9 cellular contexts compared by ENCODE assay signal in genomic region chr10:133608855-133609254, GRCh38. TPM values are rescaled to one million over a fixed set of nuclear protein-coding genes. Genes with fewer than 3 reads are reported as not detected.
DNase-seq lines count a peak whose midpoint lies in the region; ATAC-seq, FAIRE-seq and TF ChIP-seq lines count a peak whose summit lies in the region.
"Had no signal": no experiment of that assay in that cellular context is flagged by ENCODE, and none has a peak within 500 bp of the region (broad histone marks: within the 10 kb centered on the region; RNA-seq: fewer than 3 reads in every experiment).

No MANE protein-coding gene starts in this region.

- H3K9ac ChIP-seq in keratinocyte (ENCODE audit: control insufficient read depth, extremely low read depth, insufficient read depth, low read length), result no peak overlapping the region

- no peaks in the 10 kb centered on the region for H3K36me3 ChIP-seq in keratinocyte (ENCODE audit: control insufficient read depth in 2 of 2, extremely low read depth in 1 of 2, insufficient read depth in 2 of 2, low read length in 2 of 2)

- H3K4me1 ChIP-seq in keratinocyte (ENCODE audit: control insufficient read depth, extremely low read depth, insufficient read depth, low read length), result no peaks in the 10 kb centered on the region

- H3K79me2 ChIP-seq in keratinocyte (ENCODE audit: control insufficient read depth, insufficient read depth, low read length), result no peaks in the 10 kb centered on the region

- H3K27me3 ChIP-seq in keratinocyte (ENCODE audit: control insufficient read depth, extremely low read depth, insufficient read depth, low read length), result no peaks in the 10 kb centered on the region

- H3K9me3 ChIP-seq in keratinocyte (ENCODE audit: control insufficient read depth, low read depth, low read length), result no peaks in the 10 kb centered on the region

- POLR2A ChIA-PET in RWPE1 (lab: Yijun Ruan, JAX; ENCODE audit: low non-redundant PET), result no interaction called here

- CTCF ChIA-PET in RWPE1 (lab: Yijun Ruan, JAX), result no interaction called here

- no peaks in the 10 kb centered on the region for H4K20me1 ChIP-seq in keratinocyte (ENCODE audit: control insufficient read depth, extremely low read depth, insufficient read depth, low read length)

- TF ChIP-seq CTCF in AG09309 (IDR thresholded peaks at IDR 0.05; ENCODE audit: control insufficient read depth, insufficient read depth, low read depth, low read length, missing control alignments) (peak; percentile 49), GM12874 (IDR thresholded peaks at IDR 0.05; ENCODE audit: insufficient read depth, low read depth, low read length) (peak; percentile 25; the same call in 1 of the 2 replicates), RWPE1 (conservative IDR thresholded peaks at IDR 0.05; ENCODE audit: low read depth) (peak; percentile 32; the same call in 1 of the 2 replicates), keratinocyte (optimal IDR thresholded peaks at IDR 0.05 in 1 of 3, IDR thresholded peaks at IDR 0.05 in 1 of 3, conservative IDR thresholded peaks at IDR 0.05 in 1 of 3; ENCODE audit: extremely low read depth in 1 of 3, insufficient read depth in 2 of 3, low read length in 3 of 3) (peak in 2 of 3 experiments; percentile 34 to 43)

- DNase-seq in AG09309 (ENCODE audit: low read depth), result peak; percentile 5
- DNase-seq in RWPE1 (ENCODE audit: low spot score), result peak; percentile 27
- no peak for DNase-seq in keratinocyte (ENCODE audit: low read depth, low spot score)
- no peak for DNase-seq in GM19238 (ENCODE audit: insufficient read length, low spot score)
- no peak for DNase-seq in left colon
- DNase-seq in NCI-H187 (lab: John Stamatoyannopoulos, UW), result no peak
- DNase-seq: activated CD4-positive, CD25-positive, alpha-beta regulatory T cell treated with anti-CD3 and anti-CD28 coated beads, Interleukin-2, amount 50 U/mL, for 72 hours had no signal

- ATAC-seq in HG02852 (IDR thresholded peaks at IDR 0.05; ENCODE audit: unreplicated experiment) (no peak), left colon (no peak)

- no peak overlapping the region for H2AFZ ChIP-seq in keratinocyte (ENCODE audit: control insufficient read depth, low read length)

- dilution Hi-C loops in keratinocyte (cut with MboI; ENCODE audit: extremely low pct_ligation_motif_present, low sequenced_read_pairs), result no loop called here

- FAIRE-seq in keratinocyte (lab: Jason Lieb, UNC), result no peak

- intact Hi-C loops in left colon (cut with DNase I, micrococcal nuclease), result loop anchor here in 1 of 2 donors (5.0 kb wide), 1 partner anchor 282 kb away; no protein-coding TSS in a partner anchor

- H3K27ac ChIP-seq in RWPE1 (no peak overlapping the region), keratinocyte (ENCODE audit: control insufficient read depth, insufficient read depth, low read length) (no peak overlapping the region)

- H3K4me2 ChIP-seq in keratinocyte (ENCODE audit: control insufficient read depth, extremely low read depth, insufficient read depth, low read depth, low read length), result no peak overlapping the region

- no peaks in the 10 kb centered on the region for H3K9me1 ChIP-seq in keratinocyte (ENCODE audit: control insufficient read depth, extremely low read depth, insufficient read depth, low read length)

- H3K4me3 ChIP-seq in AG09309 (ENCODE audit: control insufficient read depth, low read depth, low read length) (no peak overlapping the region), keratinocyte (ENCODE audit: control insufficient read depth in 2 of 3, extremely low read depth in 1 of 3, insufficient read depth in 2 of 3, low read depth in 1 of 3, low read length in 3 of 3) (no peak overlapping the region)

RNA-seq across cellular contexts. Expression of gene FRG2B, which starts 17.7 kb away (rescaled TPM):
- not detected in 3 replicates for polyA plus RNA-seq in keratinocyte
- not detected for polyA plus RNA-seq in keratinocyte (2011; ENCODE audit: low read depth)
- not detected in 2 replicates for polyA plus RNA-seq in keratinocyte (2011; cell fraction: cytosol; rRNA removed)
- not detected in 2 replicates for polyA plus RNA-seq in keratinocyte (2011; cell fraction: nucleus; rRNA removed)
- not detected in 2 replicates for polyA plus RNA-seq in keratinocyte (2012; ENCODE audit: low replicate concordance)
- not detected in 3 replicates for polyA minus RNA-seq in keratinocyte
- polyA minus RNA-seq in keratinocyte (2011; cell fraction: cytosol; rRNA and poly(A)+ RNA removed), result not detected
- polyA minus RNA-seq in keratinocyte (2011; cell fraction: nucleus; rRNA and poly(A)+ RNA removed), result not detected in 2 replicates
- not detected for total RNA-seq in left colon

RNA-seq across cellular contexts. Expression of gene SYCE1, which starts 43.5 kb away (rescaled TPM):
- polyA plus RNA-seq in keratinocyte, result not detected in 3 replicates
- polyA plus RNA-seq in keratinocyte (2011; ENCODE audit: low read depth), result not detected
- polyA plus RNA-seq in keratinocyte (2011; cell fraction: cytosol; rRNA removed), result not detected in 2 replicates
- not detected in 2 replicates for polyA plus RNA-seq in keratinocyte (2011; cell fraction: nucleus; rRNA removed)
- polyA plus RNA-seq in keratinocyte (2012; ENCODE audit: low replicate concordance), result not detected in 2 replicates
- polyA minus RNA-seq in keratinocyte, result not detected in 3 replicates
- polyA minus RNA-seq in keratinocyte (2011; cell fraction: cytosol; rRNA and poly(A)+ RNA removed), result not detected
- not detected in 2 replicates for polyA minus RNA-seq in keratinocyte (2011; cell fraction: nucleus; rRNA and poly(A)+ RNA removed)
- not detected for total RNA-seq in left colon

Comparison
In these comparisons a context has a peak if more than half of its experiments do, and no peak if none do; other contexts are left out.
1. DNase-seq: peak in AG09309 (single experiment) and RWPE1 (single experiment); none in keratinocyte (single experiment), GM19238 (single experiment), left colon (0 of 2) and NCI-H187 (0 of 2).
2. Peak in every context shown above with its lines, with median percentiles within 50 percentile points of each other: CTCF ChIP-seq.